Comparison of ENCODE assay signal across 11 cellular contexts in the genomic region with DNA sequence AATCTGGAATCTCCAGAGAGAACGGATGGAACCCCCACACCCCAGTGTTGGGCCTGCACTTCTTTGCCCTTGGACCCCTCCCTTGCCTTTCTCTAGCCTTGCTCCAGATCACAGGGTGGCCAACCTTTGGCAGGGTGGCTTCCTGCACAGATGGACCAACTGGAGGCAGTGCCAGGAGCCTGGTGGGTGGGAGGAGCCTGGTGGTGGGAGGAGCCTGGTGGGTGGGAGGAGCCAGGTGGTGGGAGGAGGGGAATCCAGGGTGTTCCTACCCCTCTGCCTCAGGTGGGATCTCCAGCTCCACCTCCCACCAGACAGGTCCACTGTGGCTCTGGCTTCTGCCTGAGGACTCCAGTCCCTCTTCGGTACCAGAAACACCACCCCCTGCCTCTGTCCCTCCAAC. TPM values are rescaled to one million over a fixed set of nuclear protein-coding genes. Genes with fewer than 3 reads are reported as not detected.
DNase-seq lines count a peak whose midpoint lies in the region; ATAC-seq and TF ChIP-seq lines count a peak whose summit lies in the region.
"Had no signal": no experiment of that assay in that cellular context is flagged by ENCODE, and none has a peak within 500 bp of the region (broad histone marks: within the 10 kb centered on the region; RNA-seq: fewer than 3 reads in every experiment).

No MANE protein-coding gene starts in this region.

- peak; percentile 71 for DNase-seq in activated effector memory CD4-positive, alpha-beta T cell treated with anti-CD3 and anti-CD28 coated beads, Interleukin-2, amount 50 U/mL, for 16 hours
- no peak for DNase-seq in activated effector memory CD4-positive, alpha-beta T cell treated with Interleukin-2 at 50 U/mL for 16 hours
- DNase-seq in activated CD4-positive, alpha-beta T cell treated with anti-CD3 and anti-CD28 coated beads, Interleukin-2, amount 10 ng/mL, durations not matched to agents 7 days and 5 days = peak; percentile 19
- peak; percentile 79 for DNase-seq in islet precursor cell
- DNase-seq in upper lobe of left lung = peak in 1 of 2 donors; percentile 37
- no peak for DNase-seq in breast epithelium (ENCODE audit: low spot score in 2 of 2)
- DNase-seq: AML-193; anterior cingulate cortex; stimulated activated naive B cell treated with anti-CD40 and anti-IgM and Interleukin-4, amounts not matched to agents 10 μg/mL and 1 μg/mL and 100 μg/mL, for 72 hours had no signal

- 64 to 85% methylated on average over 2 of the region's 2 CpGs for WGBS in upper lobe of left lung, 2 donors

- no peak for TF ChIP-seq CTCF in upper lobe of left lung (IDR thresholded peaks at IDR 0.05)
- no peak for TF ChIP-seq CTCF in breast epithelium (IDR thresholded peaks at IDR 0.05)

- no peak overlapping the region for H3K4me3 ChIP-seq in upper lobe of left lung
- no peak overlapping the region for H3K4me3 ChIP-seq in breast epithelium

- intact Hi-C loops in breast epithelium (cut with DNase I; ENCODE audit: low total_unique reads) = no loop called here

- POLR2A ChIA-PET in activated CD4-positive, alpha-beta T cell treated with anti-CD3 and anti-CD28 coated beads, Interleukin-2, amount 10 ng/mL, durations not matched to agents 7 days and 5 days (lab: Charles Lee) = no interaction called here

- H3K9me3 ChIP-seq in upper lobe of left lung = no peaks in the 10 kb centered on the region
- H3K9me3 ChIP-seq in breast epithelium = no peaks in the 10 kb centered on the region

- H3K36me3 ChIP-seq in upper lobe of left lung (no peaks in the 10 kb centered on the region), breast epithelium (no peaks in the 10 kb centered on the region)

- CTCF ChIA-PET in activated CD4-positive, alpha-beta T cell treated with anti-CD3 and anti-CD28 coated beads, Interleukin-2, amount 10 ng/mL, durations not matched to agents 7 days and 5 days (lab: Charles Lee) = interaction anchor here (1.4 to 2.0 kb wide), 2 partner anchors 11 to 24 kb away, joined by 4 to 9 read pairs; no protein-coding TSS in a partner anchor

- peaks cover 20% of the 10 kb centered on the region for H3K4me1 Mint-ChIP-seq in activated CD4-positive, alpha-beta T cell treated with anti-CD3 and anti-CD28 coated beads, Interleukin-2, amount 10 ng/mL, durations not matched to agents 7 days and 5 days

- H3K27me3 Mint-ChIP-seq in activated CD4-positive, alpha-beta T cell treated with anti-CD3 and anti-CD28 coated beads, Interleukin-2, amount 10 ng/mL, durations not matched to agents 7 days and 5 days = no peaks in the 10 kb centered on the region
- H3K27me3 Mint-ChIP-seq: stimulated activated naive B cell treated with anti-CD40 and anti-IgM and Interleukin-4, amounts not matched to agents 10 μg/mL and 1 μg/mL and 100 μg/mL, for 72 hours had no signal

- H3K27ac ChIP-seq in upper lobe of left lung (no peak overlapping the region), breast epithelium (no peak overlapping the region)

- no peaks in the 10 kb centered on the region for H3K4me1 ChIP-seq in upper lobe of left lung
- no peaks in the 10 kb centered on the region for H3K4me1 ChIP-seq in breast epithelium

- H3K27me3 ChIP-seq in upper lobe of left lung (no peaks in the 10 kb centered on the region), breast epithelium (no peaks in the 10 kb centered on the region)

- TF ChIP-seq POLR2A in upper lobe of left lung (IDR thresholded peaks at IDR 0.05) (no peak), breast epithelium (IDR thresholded peaks at IDR 0.05) (no peak)

- no peak overlapping the region for H3K4me3 Mint-ChIP-seq in activated CD4-positive, alpha-beta T cell treated with anti-CD3 and anti-CD28 coated beads, Interleukin-2, amount 10 ng/mL, durations not matched to agents 7 days and 5 days
- H3K4me3 Mint-ChIP-seq: stimulated activated naive B cell treated with anti-CD40 and anti-IgM and Interleukin-4, amounts not matched to agents 10 μg/mL and 1 μg/mL and 100 μg/mL, for 72 hours had no signal

- peak; percentile 17 to 32 for ATAC-seq in upper lobe of left lung (ENCODE audit: low FRiP score in 2 of 2)
- ATAC-seq in HG02870 (IDR thresholded peaks at IDR 0.05; ENCODE audit: unreplicated experiment) = no peak
- ATAC-seq in HG03469 (IDR thresholded peaks at IDR 0.05; ENCODE audit: unreplicated experiment) = no peak

- H3K36me3 Mint-ChIP-seq in activated CD4-positive, alpha-beta T cell treated with anti-CD3 and anti-CD28 coated beads, Interleukin-2, amount 10 ng/mL, durations not matched to agents 7 days and 5 days (ENCODE audit: low read depth) = no peaks in the 10 kb centered on the region

- no peak for TF ChIP-seq EP300 in upper lobe of left lung (IDR thresholded peaks at IDR 0.05)

- no peaks in the 10 kb centered on the region for H3K9me3 Mint-ChIP-seq in activated CD4-positive, alpha-beta T cell treated with anti-CD3 and anti-CD28 coated beads, Interleukin-2, amount 10 ng/mL, durations not matched to agents 7 days and 5 days
- H3K9me3 Mint-ChIP-seq: stimulated activated naive B cell treated with anti-CD40 and anti-IgM and Interleukin-4, amounts not matched to agents 10 μg/mL and 1 μg/mL and 100 μg/mL, for 72 hours had no signal

- H3K27ac Mint-ChIP-seq in activated CD4-positive, alpha-beta T cell treated with anti-CD3 and anti-CD28 coated beads, Interleukin-2, amount 10 ng/mL, durations not matched to agents 7 days and 5 days = no peak overlapping the region

RNA-seq across cellular contexts. Expression of a gene that starts 15.0 kb away (rescaled TPM):
- total RNA-seq in activated CD4-positive, alpha-beta T cell treated with anti-CD3 and anti-CD28 coated beads, Interleukin-2, amount 10 ng/mL, durations not matched to agents 7 days and 5 days = 10 to 100 TPM; 66.4 to 70.8 TPM
- total RNA-seq in upper lobe of left lung (10 to 100 TPM in 5 of 6 donors, 1 to 10 TPM in 1; 7.3 to 48.2 (median 34.3) TPM), breast epithelium (10 to 100 TPM in 1 of 3 donors, 1 to 10 TPM in 2; 6.0 to 12.5 (median 6.7) TPM)

RNA-seq across cellular contexts. Expression of a gene that starts 30.5 kb away (rescaled TPM):
- 10 to 100 TPM; 66.2 to 72.7 TPM for total RNA-seq in activated CD4-positive, alpha-beta T cell treated with anti-CD3 and anti-CD28 coated beads, Interleukin-2, amount 10 ng/mL, durations not matched to agents 7 days and 5 days
- total RNA-seq in upper lobe of left lung (10 to 100 TPM; 29.5 to 81.7 (median 34.2) TPM), breast epithelium (10 to 100 TPM; 12.3 to 26.8 (median 16.7) TPM)

RNA-seq across cellular contexts. Expression of a gene that starts 58.1 kb away (rescaled TPM):
- 1 to 10 TPM; 3.0 to 3.5 TPM for total RNA-seq in activated CD4-positive, alpha-beta T cell treated with anti-CD3 and anti-CD28 coated beads, Interleukin-2, amount 10 ng/mL, durations not matched to agents 7 days and 5 days
- total RNA-seq in upper lobe of left lung (1 to 10 TPM in 5 of 6 donors, under 1 TPM in 1; 0.69 to 5.6 (median 1.2) TPM), breast epithelium (1 to 10 TPM in 1 of 3 donors, under 1 TPM in 1, not detected in 1; 0.29 to 2.0 TPM)

Comparison
In these comparisons a context has a peak if more than half of its experiments do, and no peak if none do; other contexts are left out.
1. DNase-seq: peak in activated effector memory CD4-positive, alpha-beta T cell treated with anti-CD3 and anti-CD28 coated beads, Interleukin-2, amount 50 U/mL, for 16 hours (single experiment), activated CD4-positive, alpha-beta T cell treated with anti-CD3 and anti-CD28 coated beads, Interleukin-2, amount 10 ng/mL, durations not matched to agents 7 days and 5 days (single experiment) and islet precursor cell (single experiment); none in activated effector memory CD4-positive, alpha-beta T cell treated with Interleukin-2 at 50 U/mL for 16 hours (single experiment) and breast epithelium (0 of 2).
2. ATAC-seq: peak in upper lobe of left lung (2 of 2); none in HG02870 (single experiment) and HG03469 (single experiment).